ENCODE assay signal across 24 cellular contexts in the genomic region with DNA sequence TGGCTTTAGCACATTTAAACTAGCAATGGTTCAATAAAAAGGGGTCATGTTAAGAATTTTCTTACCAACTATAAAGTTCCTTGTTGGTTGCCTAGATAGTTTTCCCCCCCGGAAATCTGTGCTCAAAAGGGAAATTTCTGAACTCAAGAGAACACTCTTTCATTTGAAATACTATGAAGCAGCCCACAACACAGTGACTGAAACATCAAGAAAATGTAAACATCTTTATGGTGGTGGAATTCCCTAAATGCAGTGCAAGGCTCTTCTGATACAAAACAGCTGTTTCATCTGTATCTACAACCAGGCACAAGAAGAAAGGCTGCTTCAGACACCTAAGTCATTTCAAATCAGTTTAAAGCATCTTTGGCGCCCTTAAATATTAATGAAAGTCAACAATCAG.
"Had no signal": no experiment of that assay in that cellular context is flagged by ENCODE, and none has a peak within 500 bp of the region (broad histone marks: within the 10 kb centered on the region; RNA-seq: fewer than 3 reads in every experiment).

No MANE protein-coding gene starts in this region.

- H3K36me3 ChIP-seq: ascending aorta, brain microvascular endothelial cell, spleen, thoracic aorta, uterus had no signal

- H3K4me3 ChIP-seq: ascending aorta, spleen, thoracic aorta, uterus had no signal

- H3K4me1 ChIP-seq: ascending aorta, spleen, uterus had no signal

- DNase-seq: activated B cell treated with CpG ODN at 0.5 μM for 24 hours; activated CD4-positive, alpha-beta T cell treated with anti-CD3 and anti-CD28 coated beads for 36 hours; activated CD4-positive, alpha-beta T cell treated with anti-CD3 and anti-CD28 coated beads, Interleukin-2, amount 50 U/mL, for 4 hours; activated effector memory CD4-positive, alpha-beta T cell treated with Interleukin-2 at 50 U/mL for 16 hours; activated naive CD4-positive, alpha-beta T cell treated with anti-CD3 and anti-CD28 coated beads for 36 hours; activated naive CD8-positive, alpha-beta T cell treated with anti-CD3 and anti-CD28 coated beads for 36 hours; brain microvascular endothelial cell; cortex of kidney; effector memory CD8-positive, alpha-beta T cell; erythroblast; foreskin melanocyte; glutamatergic neuron; left cardiac atrium; naive thymus-derived CD8-positive, alpha-beta T cell; posterior cingulate gyrus; right cardiac atrium; spleen; stimulated activated naive CD4-positive, alpha-beta T cell treated with Interleukin-2 at 50 U/mL for 16 hours; T-helper 1 cell; trophoblast cell; uterus had no signal

- H3K27me3 ChIP-seq: ascending aorta, brain microvascular endothelial cell, spleen, uterus had no signal

- H3K9me3 ChIP-seq: ascending aorta, thoracic aorta, uterus had no signal

- H3K27ac ChIP-seq: ascending aorta, brain microvascular endothelial cell, spleen, thoracic aorta, uterus had no signal

- FAIRE-seq: keratinocyte had no signal
